7 cellular contexts compared by ENCODE assay signal in genomic region chr1:24735619-24736375, GRCh38. TPM values are rescaled to one million over a fixed set of nuclear protein-coding genes. Genes with fewer than 3 reads are reported as not detected.
DNase-seq lines count a peak whose midpoint lies in the region; TF ChIP-seq lines count a peak whose summit lies in the region.

No MANE protein-coding gene starts in this region.

- no peak for TF ChIP-seq CTCF in tibial artery (IDR thresholded peaks at IDR 0.05)

- H3K4me3 ChIP-seq in adipocyte (ENCODE audit: low read length) (peak overlapping the region; percentile 73), tibial artery (peak overlapping the region; percentile 2 to 16)

- peaks cover 22% of the 10 kb centered on the region for H3K4me1 ChIP-seq in adipocyte (ENCODE audit: control insufficient read depth, insufficient read depth, low read length)
- H3K4me1 ChIP-seq in tibial artery, result peaks cover 0 to 18% (median 14%) of the 10 kb centered on the region in 4 donors

- no peaks in the 10 kb centered on the region for H3K27me3 ChIP-seq in adipocyte (replicated peaks; ENCODE audit: control insufficient read depth, insufficient read depth, low read length)
- no peaks in the 10 kb centered on the region for H3K27me3 ChIP-seq in tibial artery

- DNase-seq in M059J (ENCODE audit: low read depth) (peak; percentile 54), adipocyte (ENCODE audit: low read depth) (peak; percentile 56), left kidney (ENCODE audit: low read depth, low spot score) (peak; percentile 79), tibial artery (no peak), T-helper 9 cell (no peak), GOT3 (lab: John Stamatoyannopoulos, UW) (no peak)
- no peak for DNase-seq in stimulated activated CD4-positive, alpha-beta T cell treated with anti-CD3 and anti-CD28 coated beads, Interleukin-1b, Interleukin-23, amount 100 ng/mL, for 48 hours

- H3K9ac ChIP-seq in adipocyte (ENCODE audit: low read length), result peak overlapping the region; percentile 58

- intact Hi-C loops in tibial artery (cut with DNase I; ENCODE audit: low total_unique reads), result loop anchor here (5.0 kb wide), 1 partner anchor 92 kb away; no protein-coding TSS in a partner anchor

- H3K36me3 ChIP-seq in adipocyte (ENCODE audit: control insufficient read depth, insufficient read depth, low read length, severe bottlenecking) (no peaks in the 10 kb centered on the region), tibial artery (no peaks in the 10 kb centered on the region)

- H3K27ac ChIP-seq in tibial artery, result peak overlapping the region; percentile 46 to 50

- H3K9me3 ChIP-seq in adipocyte (ENCODE audit: control insufficient read depth, low read length) (no peaks in the 10 kb centered on the region), tibial artery (no peaks in the 10 kb centered on the region)

RNA-seq across cellular contexts. Expression of gene CLIC4, which starts 9.4 kb away (rescaled TPM):
- total RNA-seq in M059J (2014; rRNA removed; shearing (Covaris generic)), result 612 and 621 TPM in 2 replicates

Comparison
In these comparisons a context has a peak if more than half of its experiments do, and no peak if none do; other contexts are left out.
1. DNase-seq: peak in M059J (single experiment), adipocyte (single experiment) and left kidney (single experiment); none in tibial artery (0 of 2), T-helper 9 cell (single experiment), stimulated activated CD4-positive, alpha-beta T cell treated with anti-CD3 and anti-CD28 coated beads, Interleukin-1b, Interleukin-23, amount 100 ng/mL, for 48 hours (single experiment) and GOT3 (single experiment).